In genomic region chr6:26056583-26057350, GRCh38 we compare ENCODE assay signal across 8 cellular contexts. TPM values are rescaled to one million over a fixed set of nuclear protein-coding genes. Genes with fewer than 3 reads are reported as not detected.
DNase-seq lines count a peak whose midpoint lies in the region; ATAC-seq and TF ChIP-seq lines count a peak whose summit lies in the region.

No MANE protein-coding gene starts in this region.

- H3K27ac Mint-ChIP-seq in activated T-helper 2 cell treated with anti-CD3 and anti-CD28 coated beads, Interferon-gamma antibody, Interleukin-2, Interleukin-4, amounts not matched to agents 10 μg/mL and 5 μg/mL and 100 μg/mL, durations not matched to agents 14 hours and 24 hours and 36 hours = peak overlapping the region; percentile 99
- H3K27ac Mint-ChIP-seq in progenitor cell of endocrine pancreas = peak overlapping the region; percentile 98

- H3K36me3 Mint-ChIP-seq in activated T-cell treated with anti-CD3 and anti-CD28 coated beads, Interleukin-2, amount 50 U/mL, for 4 hours (ENCODE audit: insufficient read depth) = no peaks in the 10 kb centered on the region
- no peaks in the 10 kb centered on the region for H3K36me3 Mint-ChIP-seq in activated T-helper 2 cell treated with anti-CD3 and anti-CD28 coated beads, Interferon-gamma antibody, Interleukin-2, Interleukin-4, amounts not matched to agents 10 μg/mL and 5 μg/mL and 100 μg/mL, durations not matched to agents 14 hours and 24 hours and 36 hours (ENCODE audit: low read depth)
- no peaks in the 10 kb centered on the region for H3K36me3 Mint-ChIP-seq in progenitor cell of endocrine pancreas (ENCODE audit: insufficient read depth)

- no peak for ATAC-seq in activated T-cell treated with anti-CD3 and anti-CD28 coated beads, Interleukin-2, amount 50 U/mL, for 4 hours
- no peak for ATAC-seq in GM18870 (IDR thresholded peaks at IDR 0.05; ENCODE audit: unreplicated experiment)
- ATAC-seq in HG03135 (IDR thresholded peaks at IDR 0.05; ENCODE audit: unreplicated experiment) = no peak

- no peaks in the 10 kb centered on the region for H3K27me3 ChIP-seq in cardiac muscle cell

- intact Hi-C loops in activated T-helper 2 cell treated with anti-CD3 and anti-CD28 coated beads, Interferon-gamma antibody, Interleukin-2, Interleukin-4, amounts not matched to agents 10 μg/mL and 5 μg/mL and 100 μg/mL, durations not matched to agents 14 hours and 24 hours and 36 hours (cut with micrococcal nuclease) = loop anchor here (1.0 to 10.0 kb wide), 5 partner anchors 8 to 1078 kb away; a partner anchor contains a TSS

- H3K4me1 ChIP-seq in cardiac muscle cell (ENCODE audit: low read depth) = peaks cover 18% of the 10 kb centered on the region

- H3K4me3 ChIP-seq in NB4 (ENCODE audit: low read depth, low read length) (peak overlapping the region; percentile 77), cardiac muscle cell (peak overlapping the region; percentile 97)

- H3K4me3 Mint-ChIP-seq in activated T-cell treated with anti-CD3 and anti-CD28 coated beads, Interleukin-2, amount 50 U/mL, for 4 hours = peak overlapping the region; percentile 93
- H3K4me3 Mint-ChIP-seq in activated T-helper 2 cell treated with anti-CD3 and anti-CD28 coated beads, Interferon-gamma antibody, Interleukin-2, Interleukin-4, amounts not matched to agents 10 μg/mL and 5 μg/mL and 100 μg/mL, durations not matched to agents 14 hours and 24 hours and 36 hours (ENCODE audit: low read depth) = peak overlapping the region; percentile 90
- H3K4me3 Mint-ChIP-seq in progenitor cell of endocrine pancreas (ENCODE audit: low read depth) = peak overlapping the region; percentile 84

- DNase-seq in activated T-cell treated with anti-CD3 and anti-CD28 coated beads, Interleukin-2, amount 50 U/mL, for 4 hours = no peak
- DNase-seq in activated T-cell treated with anti-CD3 and anti-CD28 coated beads for 4 hours (no peak), NB4 (ENCODE audit: low read depth) (peak; percentile 77), cardiac muscle cell (ENCODE audit: low read depth in 1 of 2, low spot score in 1 of 2) (peak; percentile 23 to 31), progenitor cell of endocrine pancreas (ENCODE audit: low spot score, unreplicated experiment) (no peak)
- DNase-seq in activated T-helper 2 cell treated with anti-CD3 and anti-CD28 coated beads, Interferon-gamma antibody, Interleukin-2, Interleukin-4, amounts not matched to agents 10 μg/mL and 5 μg/mL and 100 μg/mL, durations not matched to agents 14 hours and 24 hours and 36 hours (ENCODE audit: low spot score) = no peak

- H3K36me3 ChIP-seq in cardiac muscle cell = no peaks in the 10 kb centered on the region

- TF ChIP-seq CTCF in NB4 (IDR thresholded peaks at IDR 0.05; ENCODE audit: low read depth, low read length) = no peak
- TF ChIP-seq CTCF in cardiac muscle cell (IDR thresholded peaks at IDR 0.05; ENCODE audit: low read depth, low read length) = no peak
- TF ChIP-seq CTCF in progenitor cell of endocrine pancreas (IDR thresholded peaks at IDR 0.05; ENCODE audit: unreplicated experiment) = no peak

- no peak for TF ChIP-seq POLR2A in NB4 (IDR thresholded peaks at IDR 0.05; ENCODE audit: extremely low read depth, insufficient read length)

- H3K27me3 Mint-ChIP-seq in activated T-cell treated with anti-CD3 and anti-CD28 coated beads, Interleukin-2, amount 50 U/mL, for 4 hours (ENCODE audit: low read depth) = no peaks in the 10 kb centered on the region
- H3K27me3 Mint-ChIP-seq in activated T-helper 2 cell treated with anti-CD3 and anti-CD28 coated beads, Interferon-gamma antibody, Interleukin-2, Interleukin-4, amounts not matched to agents 10 μg/mL and 5 μg/mL and 100 μg/mL, durations not matched to agents 14 hours and 24 hours and 36 hours (ENCODE audit: low read depth) = no peaks in the 10 kb centered on the region
- no peaks in the 10 kb centered on the region for H3K27me3 Mint-ChIP-seq in progenitor cell of endocrine pancreas

- H3K4me1 Mint-ChIP-seq in activated T-cell treated with anti-CD3 and anti-CD28 coated beads, Interleukin-2, amount 50 U/mL, for 4 hours (ENCODE audit: low read depth) = peaks cover 19% of the 10 kb centered on the region
- peaks cover 37% of the 10 kb centered on the region for H3K4me1 Mint-ChIP-seq in activated T-helper 2 cell treated with anti-CD3 and anti-CD28 coated beads, Interferon-gamma antibody, Interleukin-2, Interleukin-4, amounts not matched to agents 10 μg/mL and 5 μg/mL and 100 μg/mL, durations not matched to agents 14 hours and 24 hours and 36 hours (ENCODE audit: low read depth)
- H3K4me1 Mint-ChIP-seq in progenitor cell of endocrine pancreas (ENCODE audit: low read depth) = peaks cover 19% of the 10 kb centered on the region

- no peaks in the 10 kb centered on the region for H3K9me3 ChIP-seq in cardiac muscle cell (ENCODE audit: low read depth)

- peak overlapping the region; percentile 92 for H3K27ac ChIP-seq in cardiac muscle cell

- H3K9me3 Mint-ChIP-seq in activated T-cell treated with anti-CD3 and anti-CD28 coated beads, Interleukin-2, amount 50 U/mL, for 4 hours = no peaks in the 10 kb centered on the region
- H3K9me3 Mint-ChIP-seq in activated T-helper 2 cell treated with anti-CD3 and anti-CD28 coated beads, Interferon-gamma antibody, Interleukin-2, Interleukin-4, amounts not matched to agents 10 μg/mL and 5 μg/mL and 100 μg/mL, durations not matched to agents 14 hours and 24 hours and 36 hours = no peaks in the 10 kb centered on the region
- H3K9me3 Mint-ChIP-seq in progenitor cell of endocrine pancreas (ENCODE audit: low read depth) = no peaks in the 10 kb centered on the region

RNA-seq across cellular contexts. Expression of gene HFE, which starts 30.5 kb away (rescaled TPM):
- total RNA-seq in activated T-cell treated with anti-CD3 and anti-CD28 coated beads, Interleukin-2, amount 50 U/mL, for 4 hours = under 1 TPM in 1 of 3 donors, not detected in 2; 0.28 TPM
- 0.32 and 0.39 TPM in 2 replicates for total RNA-seq in activated T-helper 2 cell treated with anti-CD3 and anti-CD28 coated beads, Interferon-gamma antibody, Interleukin-2, Interleukin-4, amounts not matched to agents 10 μg/mL and 5 μg/mL and 100 μg/mL, durations not matched to agents 14 hours and 24 hours and 36 hours
- total RNA-seq in cardiac muscle cell = 0.66 and 0.99 TPM in 2 replicates
- polyA plus RNA-seq in cardiac muscle cell = 0.28 and 1.3 TPM in 2 replicates
- 1.1 and 1.8 TPM in 2 replicates for total RNA-seq in progenitor cell of endocrine pancreas

Comparison
In these comparisons a context has a peak if more than half of its experiments do, and no peak if none do; other contexts are left out.
1. DNase-seq: peak in NB4 (single experiment) and cardiac muscle cell (2 of 2); none in activated T-cell treated with anti-CD3 and anti-CD28 coated beads, Interleukin-2, amount 50 U/mL, for 4 hours (single experiment), activated T-cell treated with anti-CD3 and anti-CD28 coated beads for 4 hours (single experiment), activated T-helper 2 cell treated with anti-CD3 and anti-CD28 coated beads, Interferon-gamma antibody, Interleukin-2, Interleukin-4, amounts not matched to agents 10 μg/mL and 5 μg/mL and 100 μg/mL, durations not matched to agents 14 hours and 24 hours and 36 hours (single experiment) and progenitor cell of endocrine pancreas (single experiment).
2. Peak in every context shown above with its lines, with median percentiles within 50 percentile points of each other: H3K4me3 Mint-ChIP-seq.